In the genomic region with DNA sequence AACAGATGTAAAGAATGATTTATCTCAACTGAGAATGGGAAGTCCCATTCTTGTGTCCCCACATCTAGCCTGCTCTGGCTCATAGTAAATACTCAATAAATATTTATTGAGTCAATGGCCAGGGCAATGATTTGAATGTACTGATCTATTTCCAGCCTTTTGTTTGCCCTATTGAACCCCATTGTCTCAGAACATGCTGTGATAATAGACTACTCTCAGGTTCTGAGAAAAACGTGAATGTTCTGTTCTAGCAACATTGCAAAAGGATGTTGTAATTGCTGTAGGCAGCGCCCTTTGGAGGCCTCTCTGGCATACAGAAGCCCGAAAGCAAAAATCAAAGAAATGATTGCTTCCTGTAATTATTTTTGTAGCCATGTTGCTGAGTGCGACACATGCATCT, we compare ENCODE assay signal across 21 cellular contexts.
DNase-seq lines count a peak whose midpoint lies in the region; ATAC-seq, FAIRE-seq and TF ChIP-seq lines count a peak whose summit lies in the region.
"Had no signal": no experiment of that assay in that cellular context is flagged by ENCODE, and none has a peak within 500 bp of the region (broad histone marks: within the 10 kb centered on the region; RNA-seq: fewer than 3 reads in every experiment).

No MANE protein-coding gene starts in this region.

- no peak for FAIRE-seq in bronchial epithelial cell (lab: Jason Lieb, UNC)

- CTCF ChIA-PET in HEK293 (lab: Yijun Ruan, JAX) (no interaction called here), GM10248 (lab: Yijun Ruan, JAX) (no interaction called here)

- ATAC-seq in stimulated activated naive CD8-positive, alpha-beta T cell treated with anti-CD3 and anti-CD28 coated beads, Interleukin-15, Interleukin-2, amounts not matched to agents 100 U/mL and 50 U/mL, for 24 hours: no peak
- ATAC-seq: CD8-positive, alpha-beta T cell; HCT116; Panc1 had no signal

- TF ChIP-seq POLR2A in vagina (IDR thresholded peaks at IDR 0.05): no peak

- H3K27ac ChIP-seq in HEK293 (ENCODE audit: extremely low read depth, low read depth, low read length) (no peak overlapping the region), vagina (no peak overlapping the region)
- H3K27ac ChIP-seq: HL-60 had no signal

- DNase-seq in NCI-H69 (lab: John Stamatoyannopoulos, UW) (peak; percentile 54), bronchial epithelial cell (ENCODE audit: low read depth) (peak; percentile 43), mucosa of gallbladder (ENCODE audit: low spot score) (peak; percentile 19), DMS53 (lab: John Stamatoyannopoulos, UW) (no peak), vagina (ENCODE audit: extremely low spot score in 2 of 2) (no peak), GM10248 (ENCODE audit: extremely low spot score) (no peak)
- DNase-seq in stimulated activated naive CD8-positive, alpha-beta T cell treated with anti-CD3 and anti-CD28 coated beads, Interleukin-15, Interleukin-2, amounts not matched to agents 100 U/mL and 50 U/mL, for 24 hours: no peak
- DNase-seq: ACHN; BE2C; CD8-positive, alpha-beta T cell; EL; KBM-7; NCI-H1092; NCI-H187 treated with DMSO at 0.1 percent for 48 hours; Right ventricle myocardium superior; SK-N-SH; T-helper 1 cell had no signal

- intact Hi-C loops in vagina (cut with DNase I): no loop called here

- H3K4me1 ChIP-seq in HEK293 (ENCODE audit: control insufficient read depth, insufficient read depth, low read length): peaks cover 15% of the 10 kb centered on the region
- H3K4me1 ChIP-seq in vagina: no peaks in the 10 kb centered on the region

- TF ChIP-seq CTCF in HEK293 (tag by site-specific recombination; IDR thresholded peaks at IDR 0.05) (no peak), bronchial epithelial cell (IDR thresholded peaks at IDR 0.05; ENCODE audit: insufficient read depth, low read length, severe bottlenecking) (no peak), vagina (IDR thresholded peaks at IDR 0.05) (no peak), GM10248 (IDR thresholded peaks at IDR 0.05; ENCODE audit: control extremely low read depth, extremely low read depth, low read depth, missing control alignments) (no peak)

- H3K36me3 ChIP-seq in HEK293 (ENCODE audit: control insufficient read depth in 2 of 2, insufficient read depth in 1 of 2, low read length in 2 of 2) (no peaks in the 10 kb centered on the region), bronchial epithelial cell (ENCODE audit: control insufficient read depth, insufficient read depth, low read length) (no peaks in the 10 kb centered on the region), vagina (no peaks in the 10 kb centered on the region)
- H3K36me3 ChIP-seq: BE2C had no signal

- no peaks in the 10 kb centered on the region for H3K9me3 ChIP-seq in HEK293 (ENCODE audit: control insufficient read depth, insufficient read depth, low read depth, low read length)
- H3K9me3 ChIP-seq in vagina: no peaks in the 10 kb centered on the region
- H3K9me3 ChIP-seq: BE2C, SK-N-SH had no signal

- no peak overlapping the region for H3K4me3 ChIP-seq in HEK293 (ENCODE audit: low read depth, low read length)
- H3K4me3 ChIP-seq in bronchial epithelial cell (ENCODE audit: low read depth, low read length): no peak overlapping the region
- H3K4me3 ChIP-seq in vagina: no peak overlapping the region

- no peaks in the 10 kb centered on the region for H3K27me3 ChIP-seq in bronchial epithelial cell (ENCODE audit: control insufficient read depth, insufficient read depth, low read length)
- H3K27me3 ChIP-seq in vagina: no peaks in the 10 kb centered on the region
- H3K27me3 ChIP-seq: BE2C had no signal

- POLR2A ChIA-PET in HEK293 (lab: Yijun Ruan, JAX) (no interaction called here), GM10248 (lab: Yijun Ruan, JAX) (no interaction called here)

TF ChIP-seq in HEK293, 187 proteins besides CTCF, POLR2A, EP300 and RAD21:
- TF ChIP-seq ZNF664 (tag by site-specific recombination; IDR thresholded peaks at IDR 0.05) (peak; percentile 32; the same call in 1 of the 2 replicates), ZNF48 (tag by site-specific recombination; IDR thresholded peaks at IDR 0.05) (no peak), ZEB2 (tag by site-specific recombination; IDR thresholded peaks at IDR 0.05) (no peak), KLF10 (tag by site-specific recombination; IDR thresholded peaks at IDR 0.05) (no peak)
- TF ChIP-seq, protein P1, sequence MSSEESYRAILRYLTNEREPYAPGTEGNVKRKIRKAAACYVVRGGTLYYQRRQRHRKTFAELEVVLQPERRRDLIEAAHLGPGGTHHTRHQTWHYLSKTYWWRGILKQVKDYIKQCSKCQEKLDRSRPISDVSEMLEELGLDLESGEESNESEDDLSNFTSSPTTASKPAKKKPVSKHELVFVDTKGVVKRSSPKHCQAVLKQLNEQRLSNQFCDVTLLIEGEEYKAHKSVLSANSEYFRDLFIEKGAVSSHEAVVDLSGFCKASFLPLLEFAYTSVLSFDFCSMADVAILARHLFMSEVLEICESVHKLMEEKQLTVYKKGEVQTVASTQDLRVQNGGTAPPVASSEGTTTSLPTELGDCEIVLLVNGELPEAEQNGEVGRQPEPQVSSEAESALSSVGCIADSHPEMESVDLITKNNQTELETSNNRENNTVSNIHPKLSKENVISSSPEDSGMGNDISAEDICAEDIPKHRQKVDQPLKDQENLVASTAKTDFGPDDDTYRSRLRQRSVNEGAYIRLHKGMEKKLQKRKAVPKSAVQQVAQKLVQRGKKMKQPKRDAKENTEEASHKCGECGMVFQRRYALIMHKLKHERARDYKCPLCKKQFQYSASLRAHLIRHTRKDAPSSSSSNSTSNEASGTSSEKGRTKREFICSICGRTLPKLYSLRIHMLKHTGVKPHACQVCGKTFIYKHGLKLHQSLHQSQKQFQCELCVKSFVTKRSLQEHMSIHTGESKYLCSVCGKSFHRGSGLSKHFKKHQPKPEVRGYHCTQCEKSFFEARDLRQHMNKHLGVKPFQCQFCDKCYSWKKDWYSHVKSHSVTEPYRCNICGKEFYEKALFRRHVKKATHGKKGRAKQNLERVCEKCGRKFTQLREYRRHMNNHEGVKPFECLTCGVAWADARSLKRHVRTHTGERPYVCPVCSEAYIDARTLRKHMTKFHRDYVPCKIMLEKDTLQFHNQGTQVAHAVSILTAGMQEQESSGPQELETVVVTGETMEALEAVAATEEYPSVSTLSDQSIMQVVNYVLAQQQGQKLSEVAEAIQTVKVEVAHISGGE (tag by site-specific recombination; conservative IDR thresholded peaks at IDR 0.05; ENCODE audit: low read depth): no peak

Comparison
In these comparisons a context has a peak if more than half of its experiments do, and no peak if none do; other contexts are left out.
1. DNase-seq: peak in NCI-H69 (single experiment), bronchial epithelial cell (single experiment) and mucosa of gallbladder (single experiment); none in DMS53 (single experiment), vagina (0 of 2), stimulated activated naive CD8-positive, alpha-beta T cell treated with anti-CD3 and anti-CD28 coated beads, Interleukin-15, Interleukin-2, amounts not matched to agents 100 U/mL and 50 U/mL, for 24 hours (single experiment) and GM10248 (single experiment).